23 cellular contexts compared by ENCODE assay signal in the genomic region with DNA sequence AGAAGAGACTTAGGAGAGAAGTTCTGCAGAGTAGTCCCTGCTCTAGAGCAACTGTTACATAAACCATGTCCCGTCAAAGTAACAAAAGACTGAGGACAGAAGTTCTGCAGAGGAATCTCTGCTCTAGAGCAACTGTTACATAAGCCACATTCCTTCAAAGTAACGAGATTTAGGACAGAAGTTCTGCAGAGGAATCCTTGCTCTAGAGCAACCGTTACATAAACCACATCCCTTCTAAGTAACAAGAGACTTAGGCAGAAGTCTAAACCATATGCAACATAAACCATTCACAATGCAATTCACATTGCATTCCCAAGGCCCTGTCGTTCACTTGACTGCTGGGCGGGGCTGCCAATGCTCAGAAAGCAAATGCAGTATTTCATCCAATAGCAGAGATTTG.
"Had no signal": no experiment of that assay in that cellular context is flagged by ENCODE, and none has a peak within 500 bp of the region (broad histone marks: within the 10 kb centered on the region; RNA-seq: fewer than 3 reads in every experiment).

No MANE protein-coding gene starts in this region.

- H3K36me3 Mint-ChIP-seq: activated naive CD4-positive, alpha-beta T cell treated with anti-CD3 and anti-CD28 coated beads, Interleukin-2, amount 50 U/mL, for 72 hours; neural progenitor cell had no signal

- H3K27ac Mint-ChIP-seq: activated naive CD4-positive, alpha-beta T cell treated with anti-CD3 and anti-CD28 coated beads, Interleukin-2, amount 50 U/mL, for 72 hours; activated T-cell treated with anti-CD3 and anti-CD28 coated beads, Interleukin-2, amount 50 U/mL, for 72 hours; naive thymus-derived CD4-positive, alpha-beta T cell; neural progenitor cell; progenitor cell of endocrine pancreas had no signal

- H3K36me3 ChIP-seq: cardiac muscle cell, gastrocnemius medialis, left lung, neural progenitor cell, tibial nerve, uterus had no signal

- H3K27me3 ChIP-seq: cardiac muscle cell, gastrocnemius medialis, left lung, neural progenitor cell, tibial nerve, uterus had no signal

- ATAC-seq: activated naive CD4-positive, alpha-beta T cell treated with anti-CD3 and anti-CD28 coated beads, Interleukin-2, amount 50 U/mL, for 72 hours; activated T-cell treated with anti-CD3 and anti-CD28 coated beads, Interleukin-2, amount 50 U/mL, for 72 hours; gastrocnemius medialis; left lung; naive thymus-derived CD4-positive, alpha-beta T cell; stimulated activated naive CD8-positive, alpha-beta T cell treated with anti-CD3 and anti-CD28 coated beads, Interleukin-15, Interleukin-2, amounts not matched to agents 100 U/mL and 50 U/mL, for 24 hours had no signal

- H3K4me3 ChIP-seq: cardiac muscle cell, dorsolateral prefrontal cortex, gastrocnemius medialis, left lung, neural progenitor cell, tibial nerve, uterus had no signal

- DNase-seq: activated CD4-positive, alpha-beta T cell treated with anti-CD3 and anti-CD28 coated beads, Interleukin-2, amount 50 U/mL, for 1 hour; activated CD4-positive, CD25-positive, alpha-beta regulatory T cell treated with anti-CD3 and anti-CD28 coated beads, Interleukin-2, amount 50 U/mL, for 72 hours; activated CD8-positive, alpha-beta memory T cell treated with anti-CD3 and anti-CD28 coated beads, Interleukin-2, amount 50 U/mL, for 4 hours; activated gamma-delta T cell; activated T-cell treated with anti-CD3 and anti-CD28 coated beads, Interleukin-2, amount 50 U/mL, for 72 hours; amniotic stem cell; dorsolateral prefrontal cortex; gastrocnemius medialis; head of caudate nucleus; left lung; mammary epithelial cell; naive thymus-derived CD4-positive, alpha-beta T cell; stimulated activated CD4-positive, alpha-beta T cell treated with anti-CD3 and anti-CD28 coated beads, Interleukin-12 subunit alpha, Interleukin-12 subunit beta, amount 100 ng/mL, for 4 hours; stimulated activated CD4-positive, alpha-beta T cell treated with anti-CD3 and anti-CD28 coated beads, Interleukin-1b, Interleukin-23, amount 100 ng/mL, for 48 hours; stimulated activated CD8-positive, alpha-beta memory T cell treated with anti-CD3 and anti-CD28 coated beads, Interleukin-4, amount 100 ng/mL, for 48 hours; stimulated activated naive CD8-positive, alpha-beta T cell treated with anti-CD3 and anti-CD28 coated beads, Interleukin-15, Interleukin-2, amounts not matched to agents 100 U/mL and 50 U/mL, for 24 hours; substantia nigra; uterus had no signal

- H3K27me3 Mint-ChIP-seq: naive thymus-derived CD4-positive, alpha-beta T cell; progenitor cell of endocrine pancreas had no signal

- H3K27ac ChIP-seq: cardiac muscle cell, gastrocnemius medialis, left lung, neural progenitor cell, tibial nerve, uterus had no signal

- H3K4me1 ChIP-seq: gastrocnemius medialis, neural progenitor cell, tibial nerve had no signal

- H3K4me1 Mint-ChIP-seq: neural progenitor cell had no signal

- H3K4me3 Mint-ChIP-seq: activated T-cell treated with anti-CD3 and anti-CD28 coated beads, Interleukin-2, amount 50 U/mL, for 72 hours; naive thymus-derived CD4-positive, alpha-beta T cell; neural progenitor cell had no signal

- H3K9me3 ChIP-seq: gastrocnemius medialis, left lung, tibial nerve, uterus had no signal
